9 cellular contexts compared by ENCODE assay signal in genomic region chr10:102669206-102670064, GRCh38. TPM values are rescaled to one million over a fixed set of nuclear protein-coding genes. Genes with fewer than 3 reads are reported as not detected.
DNase-seq lines count a peak whose midpoint lies in the region; ATAC-seq and TF ChIP-seq lines count a peak whose summit lies in the region.
"Had no signal": no experiment of that assay in that cellular context is flagged by ENCODE, and none has a peak within 500 bp of the region (broad histone marks: within the 10 kb centered on the region; RNA-seq: fewer than 3 reads in every experiment).

No MANE protein-coding gene starts in this region.

- CTCF ChIA-PET in IMR-90 (lab: Yijun Ruan, JAX): interaction anchor here (0.9 kb wide), 1 partner anchor 9 kb away, joined by 3 read pairs; no protein-coding TSS in a partner anchor
- CTCF ChIA-PET in activated naive CD4-positive, alpha-beta T cell treated with anti-CD3 and anti-CD28 coated beads for 36 hours (lab: Charles Lee): interaction anchor here (1.1 to 3.4 kb wide), 6 partner anchors 10 to 44 kb away, joined by 3 to 13 read pairs (median 4); partner anchors contain the start of genes ARL3 and TRIM8

- 84% methylated on average over 2 of the region's 7 CpGs; no CpG with 5 or more reads in 1 of the 2 experiments for WGBS in IMR-90 (ENCODE audit: extremely low coverage in 2 of 2, insufficient read length in 1 of 2), 2 experiments

- TF ChIP-seq POLR2A in IMR-90 (IDR thresholded peaks at IDR 0.05; ENCODE audit: low read depth, low read length): no peak

- H3K27ac ChIP-seq in IMR-90 (ENCODE audit: insufficient read depth, low read length) (no peak overlapping the region), caudate nucleus (ENCODE audit: low read depth, low read length) (peak overlapping the region; percentile 32)

- peak overlapping the region; percentile 73 for H2AK9ac ChIP-seq in IMR-90 (replicated peaks; ENCODE audit: low read depth, low read length, poor library complexity)

- peaks cover 0 to 17% of the 10 kb centered on the region in 2 experiments; a peak in 2 of 4 replicates for H3K79me1 ChIP-seq in IMR-90 (ENCODE audit: low read depth in 1 of 2, low read length in 2 of 2)

- ATAC-seq in IMR-90 (ENCODE audit: low read depth): peak; percentile 40

- peak; percentile 82 for DNase-seq in AG20443 (ENCODE audit: low spot score)
- peak; percentile 43 for DNase-seq in IMR-90
- peak in 12 of 61 donors; percentile 16 to 68 (median 42) for DNase-seq in caudate nucleus (lab: John Stamatoyannopoulos, UW)
- DNase-seq in myocyte (ENCODE audit: low read depth): peak; percentile 95
- no peak for DNase-seq in activated naive CD4-positive, alpha-beta T cell treated with anti-CD3 and anti-CD28 coated beads for 36 hours
- no peak for DNase-seq in COLO829 (ENCODE audit: low spot score)
- DNase-seq in HuH-7.5 (ENCODE audit: low spot score): no peak
- no peak for DNase-seq in KG1 (lab: John Stamatoyannopoulos, UW)

- H2AK5ac ChIP-seq in IMR-90 (ENCODE audit: low read depth, low read length): peak overlapping the region; percentile 49

- H4K8ac ChIP-seq in IMR-90 (ENCODE audit: low read depth in 2 of 2, low read length in 2 of 2): peak overlapping the region in 1 of 2 experiments; percentile 69; a peak in 1 of 4 replicates

- peaks cover 23% of the 10 kb centered on the region for H3K4me1 ChIP-seq in IMR-90 (ENCODE audit: control insufficient read depth, insufficient read depth, low read length)

- H4K20me1 ChIP-seq in IMR-90 (ENCODE audit: insufficient read depth, low read length): no peaks in the 10 kb centered on the region

- in situ Hi-C loops in IMR-90 (cut with MboI; ENCODE audit: low sequenced_read_pairs): no loop called here

- no peak overlapping the region for H3K56ac ChIP-seq in IMR-90 (ENCODE audit: extremely low read depth, insufficient read depth, low read length)

- H3K4me3 Mint-ChIP-seq in activated naive CD4-positive, alpha-beta T cell treated with anti-CD3 and anti-CD28 coated beads for 36 hours: no peak overlapping the region

- no peaks in the 10 kb centered on the region for H3K36me3 ChIP-seq in IMR-90 (ENCODE audit: control insufficient read depth, insufficient read depth, low read length)

- no peak overlapping the region for H3K4me3 ChIP-seq in IMR-90 (ENCODE audit: insufficient read depth, low read depth, low read length)
- H3K4me3 ChIP-seq: skin epidermis had no signal

- H2BK15ac ChIP-seq in IMR-90 (ENCODE audit: low read depth, low read length): peak overlapping the region; percentile 66; the same call in 1 of the 3 replicates

- no peak overlapping the region for H3K18ac ChIP-seq in IMR-90 (ENCODE audit: low read depth, low read length)

- peak overlapping the region; percentile 74 for H2BK120ac ChIP-seq in IMR-90 (ENCODE audit: low read depth, low read length)

- H3K9ac ChIP-seq in IMR-90 (ENCODE audit: low read depth, low read length): no peak overlapping the region

- BruUV-seq in IMR-90 (replicated peaks; lab: Mats Ljungman, UMichigan): no TSS peak

- peak overlapping the region; percentile 70 for H3K4ac ChIP-seq in IMR-90 (ENCODE audit: low read depth, low read length)

- no peak for TF ChIP-seq RAD21 in IMR-90 (IDR thresholded peaks at IDR 0.05; ENCODE audit: low read length)

- TF ChIP-seq CTCF in IMR-90 (conservative IDR thresholded peaks at IDR 0.05; ENCODE audit: low read depth, low read length): peak; percentile 14; the same call in 1 of the 2 replicates

- H3K23ac ChIP-seq in IMR-90 (ENCODE audit: low read depth, low read length): 0 out of 2 replicates have a peak overlapping the region, but pooled peaks have one; percentile 12

- H2BK20ac ChIP-seq in IMR-90 (ENCODE audit: low read depth, low read length): 0 out of 2 replicates have a peak overlapping the region, but pooled peaks have one; percentile 38

- H4K91ac ChIP-seq in IMR-90 (ENCODE audit: insufficient read depth, low read depth, low read length): peak overlapping the region; percentile 13

- H3K27me3 ChIP-seq in IMR-90 (ENCODE audit: control insufficient read depth, insufficient read depth, low read length): no peaks in the 10 kb centered on the region

- H3K36me3 Mint-ChIP-seq in activated naive CD4-positive, alpha-beta T cell treated with anti-CD3 and anti-CD28 coated beads for 36 hours (ENCODE audit: low read depth): no peaks in the 10 kb centered on the region

- peak overlapping the region; percentile 9 for H2BK5ac ChIP-seq in IMR-90 (ENCODE audit: low read depth, low read length, poor library complexity, severe bottlenecking)

- H3K4me2 ChIP-seq in IMR-90 (ENCODE audit: low read depth, low read length): no peak overlapping the region

- H3K9me1 ChIP-seq in IMR-90 (ENCODE audit: insufficient read depth, low read length): peaks cover 16% of the 10 kb centered on the region

- H3K14ac ChIP-seq in IMR-90 (replicated peaks; ENCODE audit: low read depth, low read length): no peak overlapping the region; the same call in 1 of the 2 replicates

- no peaks in the 10 kb centered on the region for H3K9me3 ChIP-seq in IMR-90 (ENCODE audit: control insufficient read depth, insufficient read depth, low read length)

- no peaks in the 10 kb centered on the region for H3K9me3 Mint-ChIP-seq in activated naive CD4-positive, alpha-beta T cell treated with anti-CD3 and anti-CD28 coated beads for 36 hours

- H3K27me3 Mint-ChIP-seq in activated naive CD4-positive, alpha-beta T cell treated with anti-CD3 and anti-CD28 coated beads for 36 hours (ENCODE audit: low read depth): no peaks in the 10 kb centered on the region

- H2AFZ ChIP-seq in IMR-90 (replicated peaks; ENCODE audit: low read length, poor library complexity): peak overlapping the region; percentile 71

- dilution Hi-C loops in IMR-90 (cut with HindIII; ENCODE audit: low sequenced_read_pairs, unreplicated experiment): no loop called here

- H3K4me1 Mint-ChIP-seq in activated naive CD4-positive, alpha-beta T cell treated with anti-CD3 and anti-CD28 coated beads for 36 hours (ENCODE audit: low read depth): peaks cover 24% of the 10 kb centered on the region

- intact Hi-C loops in IMR-90 (cut with micrococcal nuclease): no loop called here
- intact Hi-C loops in activated naive CD4-positive, alpha-beta T cell treated with anti-CD3 and anti-CD28 coated beads for 36 hours (cut with micrococcal nuclease): loop anchor here (2.0 kb wide), 1 partner anchor 57 kb away; no protein-coding TSS in a partner anchor

- H4K5ac ChIP-seq in IMR-90 (ENCODE audit: low read depth, low read length): no peak overlapping the region; the same call in 1 of the 2 replicates

- POLR2A ChIA-PET in IMR-90 (lab: Charles Lee; ENCODE audit: unreplicated experiment): no interaction called here

- no peak overlapping the region for H3K27ac Mint-ChIP-seq in activated naive CD4-positive, alpha-beta T cell treated with anti-CD3 and anti-CD28 coated beads for 36 hours

TF ChIP-seq in IMR-90, 13 proteins besides CTCF, POLR2A, EP300 and RAD21:
- TF ChIP-seq MXI1 (IDR thresholded peaks at IDR 0.05; ENCODE audit: borderline replicate concordance, low read depth, low read length) (no peak), FOS (IDR thresholded peaks at IDR 0.05; ENCODE audit: low read depth, low read length) (0 out of 2 replicates have a peak, but pooled peaks have one; percentile 22)

RNA-seq across cellular contexts. Expression of gene TRIM8, which starts 25.2 kb away (rescaled TPM):
- total RNA-seq in IMR-90 (2012; rRNA removed): 25.5 and 30.0 TPM in 2 replicates
- 124 and 126 TPM in 2 replicates for polyA plus RNA-seq in IMR-90 (2012; rRNA removed)
- polyA plus RNA-seq in IMR-90 (2012; cell fraction: cytosol; rRNA removed): 102 and 174 TPM in 2 replicates
- 82.9 and 135 TPM in 2 replicates for polyA plus RNA-seq in IMR-90 (2012; cell fraction: nucleus; rRNA removed; ENCODE audit: low replicate concordance)
- total RNA-seq in myocyte: 230 and 274 TPM in 2 replicates
- polyA plus RNA-seq in myocyte (2012): 192 TPM
- total RNA-seq in activated naive CD4-positive, alpha-beta T cell treated with anti-CD3 and anti-CD28 coated beads for 36 hours: 10 to 100 TPM; 18.8 to 20.0 TPM

RNA-seq across cellular contexts. Expression of gene ARL3, which starts 44.8 kb away (rescaled TPM):
- 5.0 and 11.7 TPM in 2 replicates for total RNA-seq in IMR-90 (2012; rRNA removed)
- polyA plus RNA-seq in IMR-90 (2012; rRNA removed): 12.9 and 14.3 TPM in 2 replicates
- 3.5 and 7.4 TPM in 2 replicates for polyA plus RNA-seq in IMR-90 (2012; cell fraction: cytosol; rRNA removed)
- 1.1 and 4.1 TPM in 2 replicates for polyA plus RNA-seq in IMR-90 (2012; cell fraction: nucleus; rRNA removed; ENCODE audit: low replicate concordance)
- 6.2 TPM in 2 replicates for total RNA-seq in myocyte
- polyA plus RNA-seq in myocyte (2012): 22.0 TPM
- 1 to 10 TPM; 3.9 TPM for total RNA-seq in activated naive CD4-positive, alpha-beta T cell treated with anti-CD3 and anti-CD28 coated beads for 36 hours

RNA-seq across cellular contexts. Expression of gene SFXN2, which starts 45.0 kb away (rescaled TPM):
- total RNA-seq in IMR-90 (2012; rRNA removed) (4.2 and 11.7 TPM in 2 replicates), myocyte (0.57 and 1.3 TPM in 2 replicates)
- polyA plus RNA-seq in IMR-90 (2012; rRNA removed): 6.9 TPM in 2 replicates
- 4.3 and 7.5 TPM in 2 replicates for polyA plus RNA-seq in IMR-90 (2012; cell fraction: cytosol; rRNA removed)
- polyA plus RNA-seq in IMR-90 (2012; cell fraction: nucleus; rRNA removed; ENCODE audit: low replicate concordance): 11.8 and 18.9 TPM in 2 replicates
- 1.1 TPM for polyA plus RNA-seq in myocyte (2012)
- total RNA-seq in activated naive CD4-positive, alpha-beta T cell treated with anti-CD3 and anti-CD28 coated beads for 36 hours: 1 to 10 TPM; 8.7 to 9.4 TPM

Comparison
In these comparisons a context has a peak if more than half of its experiments do, and no peak if none do; other contexts are left out.
1. DNase-seq: peak in AG20443 (single experiment), IMR-90 (single experiment) and myocyte (single experiment); none in activated naive CD4-positive, alpha-beta T cell treated with anti-CD3 and anti-CD28 coated beads for 36 hours (single experiment), COLO829 (single experiment), HuH-7.5 (single experiment) and KG1 (single experiment).